39 cellular contexts compared by ENCODE assay signal in genomic region chr15:25529774-25530173, GRCh38.
"Had no signal": no experiment of that assay in that cellular context is flagged by ENCODE, and none has a peak within 500 bp of the region (broad histone marks: within the 10 kb centered on the region; RNA-seq: fewer than 3 reads in every experiment).

No MANE protein-coding gene starts in this region.

- H3K9me3 Mint-ChIP-seq: activated T-cell treated with anti-CD3 and anti-CD28 coated beads, Interleukin-2, amount 50 U/mL, for 72 hours had no signal

- H3K4me3 Mint-ChIP-seq: activated naive CD4-positive, alpha-beta T cell treated with anti-CD3 and anti-CD28 coated beads for 36 hours; activated naive CD4-positive, alpha-beta T cell treated with anti-CD3 and anti-CD28 coated beads, Interleukin-2, amount 10 ng/mL, durations not matched to agents 7 days and 5 days; activated naive CD4-positive, alpha-beta T cell treated with anti-CD3 and anti-CD28 coated beads, Interleukin-2, amount 50 U/mL, for 24 hours; activated naive CD8-positive, alpha-beta T cell; activated naive CD8-positive, alpha-beta T cell treated with anti-CD3 and anti-CD28 coated beads for 36 hours; activated naive CD8-positive, alpha-beta T cell treated with anti-CD3 and anti-CD28 coated beads, Interleukin-2, amount 10 ng/mL, durations not matched to agents 7 days and 5 days; activated naive CD8-positive, alpha-beta T cell treated with anti-CD3 and anti-CD28 coated beads, Interleukin-2, amount 50 U/mL, for 24 hours; activated T-cell treated with anti-CD3 and anti-CD28 coated beads, Interleukin-2, amount 50 U/mL, for 24 hours; activated T-cell treated with anti-CD3 and anti-CD28 coated beads, Interleukin-2, amount 50 U/mL, for 4 hours; activated T-cell treated with anti-CD3 and anti-CD28 coated beads, Interleukin-2, amount 50 U/mL, for 72 hours; activated T-helper 1 cell treated with anti-CD3 and anti-CD28 coated beads, Interleukin-12 subunit alpha, Interleukin-12 subunit beta, Interleukin-2, Interleukin-4 antibody, amounts not matched to agents 30 ng/mL and 10 ng/mL and 1 ng/mL, durations not matched to agents 14 hours and 24 hours and 36 hours; activated T-helper 17 cell treated with anti-CD3 and anti-CD28 coated beads, Interleukin-2, amount 50 U/mL, for 72 hours; brain; central memory CD8-positive, alpha-beta T cell had no signal

- H3K27ac Mint-ChIP-seq: activated naive CD4-positive, alpha-beta T cell treated with anti-CD3 and anti-CD28 coated beads for 36 hours; activated naive CD4-positive, alpha-beta T cell treated with anti-CD3 and anti-CD28 coated beads, Interleukin-2, amount 10 ng/mL, durations not matched to agents 7 days and 5 days; activated naive CD4-positive, alpha-beta T cell treated with anti-CD3 and anti-CD28 coated beads, Interleukin-2, amount 50 U/mL, for 24 hours; activated naive CD4-positive, alpha-beta T cell treated with anti-CD3 and anti-CD28 coated beads, Interleukin-2, amount 50 U/mL, for 72 hours; activated naive CD8-positive, alpha-beta T cell; activated naive CD8-positive, alpha-beta T cell treated with anti-CD3 and anti-CD28 coated beads for 36 hours; activated naive CD8-positive, alpha-beta T cell treated with anti-CD3 and anti-CD28 coated beads, Interleukin-2, amount 10 ng/mL, durations not matched to agents 7 days and 5 days; activated naive CD8-positive, alpha-beta T cell treated with anti-CD3 and anti-CD28 coated beads, Interleukin-2, amount 50 U/mL, for 24 hours; activated T-cell treated with anti-CD3 and anti-CD28 coated beads, Interleukin-2, amount 50 U/mL, for 24 hours; activated T-cell treated with anti-CD3 and anti-CD28 coated beads, Interleukin-2, amount 50 U/mL, for 72 hours; activated T-helper 1 cell treated with anti-CD3 and anti-CD28 coated beads, Interleukin-12 subunit alpha, Interleukin-12 subunit beta, Interleukin-2, Interleukin-4 antibody, amounts not matched to agents 30 ng/mL and 10 ng/mL and 1 ng/mL, durations not matched to agents 14 hours and 24 hours and 36 hours; activated T-helper 17 cell treated with anti-CD3 and anti-CD28 coated beads, Interleukin-2, amount 50 U/mL, for 72 hours; activated T-helper 2 cell treated with anti-CD3 and anti-CD28 coated beads, Interferon-gamma antibody, Interleukin-2, Interleukin-4, amounts not matched to agents 10 μg/mL and 5 μg/mL and 100 μg/mL, durations not matched to agents 14 hours and 24 hours and 36 hours had no signal

- H3K4me1 Mint-ChIP-seq: activated naive CD4-positive, alpha-beta T cell treated with anti-CD3 and anti-CD28 coated beads, Interleukin-2, amount 10 ng/mL, durations not matched to agents 7 days and 5 days; activated naive CD4-positive, alpha-beta T cell treated with anti-CD3 and anti-CD28 coated beads, Interleukin-2, amount 50 U/mL, for 24 hours; activated naive CD8-positive, alpha-beta T cell treated with anti-CD3 and anti-CD28 coated beads for 36 hours; activated naive CD8-positive, alpha-beta T cell treated with anti-CD3 and anti-CD28 coated beads, Interleukin-2, amount 10 ng/mL, durations not matched to agents 7 days and 5 days; activated naive CD8-positive, alpha-beta T cell treated with anti-CD3 and anti-CD28 coated beads, Interleukin-2, amount 50 U/mL, for 24 hours; activated T-helper 17 cell treated with anti-CD3 and anti-CD28 coated beads, Interleukin-2, amount 50 U/mL, for 72 hours; central memory CD8-positive, alpha-beta T cell had no signal

- H3K27me3 Mint-ChIP-seq: activated naive CD4-positive, alpha-beta T cell treated with anti-CD3 and anti-CD28 coated beads, Interleukin-2, amount 10 ng/mL, durations not matched to agents 7 days and 5 days; activated naive CD8-positive, alpha-beta T cell; activated naive CD8-positive, alpha-beta T cell treated with anti-CD3 and anti-CD28 coated beads for 36 hours; activated naive CD8-positive, alpha-beta T cell treated with anti-CD3 and anti-CD28 coated beads, Interleukin-2, amount 10 ng/mL, durations not matched to agents 7 days and 5 days; activated naive CD8-positive, alpha-beta T cell treated with anti-CD3 and anti-CD28 coated beads, Interleukin-2, amount 50 U/mL, for 24 hours; activated T-cell treated with anti-CD3 and anti-CD28 coated beads, Interleukin-2, amount 50 U/mL, for 24 hours; brain; central memory CD8-positive, alpha-beta T cell had no signal

- H3K27ac ChIP-seq: adrenal gland, ascending aorta, body of pancreas, brain microvascular endothelial cell, breast epithelium, cardiac muscle cell had no signal

- H3K9me3 ChIP-seq: adrenal gland, ascending aorta, body of pancreas had no signal

- H3K27me3 ChIP-seq: adrenal gland, ascending aorta, body of pancreas, brain microvascular endothelial cell, breast epithelium, cardiac muscle cell had no signal

- H3K36me3 ChIP-seq: adrenal gland, ascending aorta, brain microvascular endothelial cell, breast epithelium, cardiac muscle cell had no signal

- H3K4me3 ChIP-seq: adrenal gland, ascending aorta, body of pancreas, breast epithelium, cardiac muscle cell had no signal

- H3K4me1 ChIP-seq: adrenal gland, body of pancreas, breast epithelium had no signal

- FAIRE-seq: astrocyte, bronchial epithelial cell had no signal

- DNase-seq: activated effector memory CD4-positive, alpha-beta T cell treated with anti-CD3 and anti-CD28 coated beads, Interleukin-2, amount 50 U/mL, for 16 hours; activated effector memory CD4-positive, alpha-beta T cell treated with Interleukin-2 at 50 U/mL for 16 hours; activated gamma-delta T cell; activated gamma-delta T cell treated with Interleukin-2 at 50 U/mL for 16 hours; activated naive CD4-positive, alpha-beta T cell; activated naive CD4-positive, alpha-beta T cell treated with anti-CD3 and anti-CD28 coated beads for 36 hours; activated naive CD4-positive, alpha-beta T cell treated with anti-CD3 and anti-CD28 coated beads, Interleukin-2, amount 10 ng/mL, durations not matched to agents 7 days and 5 days; activated naive CD4-positive, alpha-beta T cell treated with anti-CD3 and anti-CD28 coated beads, Interleukin-2, amount 50 U/mL, for 16 hours; activated naive CD4-positive, alpha-beta T cell treated with Interleukin-2 at 50 U/mL for 16 hours; activated naive CD8-positive, alpha-beta T cell treated with anti-CD3 and anti-CD28 coated beads for 36 hours; activated naive CD8-positive, alpha-beta T cell treated with anti-CD3 and anti-CD28 coated beads, Interleukin-2, amount 10 ng/mL, durations not matched to agents 7 days and 5 days; activated naive CD8-positive, alpha-beta T cell treated with anti-CD3 and anti-CD28 coated beads, Interleukin-2, amount 50 U/mL, for 24 hours; activated T-cell treated with anti-CD3 and anti-CD28 coated beads, Interleukin-2, amount 50 U/mL, for 24 hours; activated T-cell treated with anti-CD3 and anti-CD28 coated beads, Interleukin-2, amount 50 U/mL, for 4 hours; activated T-cell treated with anti-CD3 and anti-CD28 coated beads, Interleukin-2, amount 50 U/mL, for 48 hours; activated T-cell treated with anti-CD3 and anti-CD28 coated beads, Interleukin-2, amount 50 U/mL, for 72 hours; adrenal gland; amniotic stem cell; amygdala; anterior cingulate cortex; aorta; body of pancreas; brain microvascular endothelial cell; caudate nucleus; central memory CD4-positive, alpha-beta T cell; cerebellar nuclear complex had no signal

- ATAC-seq: activated naive CD4-positive, alpha-beta T cell treated with anti-CD3 and anti-CD28 coated beads, Interleukin-2, amount 50 U/mL, for 72 hours; activated naive CD8-positive, alpha-beta T cell treated with anti-CD3 and anti-CD28 coated beads, Interleukin-2, amount 50 U/mL, for 24 hours; activated T-cell treated with anti-CD3 and anti-CD28 coated beads, Interleukin-2, amount 50 U/mL, for 4 hours; activated T-cell treated with anti-CD3 and anti-CD28 coated beads, Interleukin-2, amount 50 U/mL, for 72 hours; activated T-helper 17 cell treated with anti-CD3 and anti-CD28 coated beads, Interleukin-2, amount 50 U/mL, for 72 hours; body of pancreas had no signal

- H3K36me3 Mint-ChIP-seq: activated naive CD4-positive, alpha-beta T cell treated with anti-CD3 and anti-CD28 coated beads, Interleukin-2, amount 10 ng/mL, durations not matched to agents 7 days and 5 days; activated naive CD4-positive, alpha-beta T cell treated with anti-CD3 and anti-CD28 coated beads, Interleukin-2, amount 50 U/mL, for 24 hours; activated naive CD4-positive, alpha-beta T cell treated with anti-CD3 and anti-CD28 coated beads, Interleukin-2, amount 50 U/mL, for 72 hours; activated naive CD8-positive, alpha-beta T cell; activated naive CD8-positive, alpha-beta T cell treated with anti-CD3 and anti-CD28 coated beads for 36 hours had no signal
